Comparison of ENCODE assay signal across 22 cellular contexts in the genomic region with DNA sequence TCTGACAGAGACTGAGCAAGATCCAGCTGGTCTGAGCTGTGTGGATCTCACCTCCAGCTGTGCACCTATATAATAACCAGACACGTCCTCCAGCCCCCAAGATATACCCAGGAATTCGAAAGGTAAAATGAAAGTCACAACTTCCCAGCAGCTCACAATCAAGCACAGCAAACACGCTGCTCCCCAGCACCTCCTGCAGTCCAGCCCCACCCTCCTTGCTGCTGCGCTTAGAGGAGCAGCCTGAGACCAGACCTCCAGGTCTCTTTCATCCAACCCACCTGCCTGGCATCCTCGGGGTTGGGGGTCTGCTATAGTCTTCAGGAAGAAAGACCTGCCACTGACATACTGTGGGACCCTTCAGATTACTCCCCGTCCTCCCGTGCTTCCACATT. TPM values are rescaled to one million over a fixed set of nuclear protein-coding genes. Genes with fewer than 3 reads are reported as not detected.
DNase-seq lines count a peak whose midpoint lies in the region; ATAC-seq, FAIRE-seq and TF ChIP-seq lines count a peak whose summit lies in the region.
"Had no signal": no experiment of that assay in that cellular context is flagged by ENCODE, and none has a peak within 500 bp of the region (broad histone marks: within the 10 kb centered on the region; RNA-seq: fewer than 3 reads in every experiment).

No MANE protein-coding gene starts in this region.

- H2AFZ ChIP-seq in HepG2 (ENCODE audit: low read length), result peak overlapping the region; percentile 76

- no peaks in the 10 kb centered on the region for H3K9me3 ChIP-seq in HepG2 (ENCODE audit: low read length)
- no peaks in the 10 kb centered on the region for H3K9me3 ChIP-seq in right lobe of liver
- H3K9me3 ChIP-seq in mucosa of descending colon, result no peaks in the 10 kb centered on the region
- H3K9me3 ChIP-seq: MG63 had no signal

- TF ChIP-seq CTCF in HepG2 (CRISPR knock-in tag; IDR thresholded peaks at IDR 0.05), result peak; percentile 36; the same call in 1 of the 2 replicates
- TF ChIP-seq CTCF in right lobe of liver (IDR thresholded peaks at IDR 0.05), result no peak
- peak; percentile 22 for TF ChIP-seq CTCF in bronchial epithelial cell (IDR thresholded peaks at IDR 0.05; ENCODE audit: insufficient read depth, low read length, severe bottlenecking)
- TF ChIP-seq CTCF in mucosa of descending colon (IDR thresholded peaks at IDR 0.05), result no peak
- no peak for TF ChIP-seq CTCF in activated CD8-positive, alpha-beta T cell treated with anti-CD3 and anti-CD28 coated beads for 36 hours (IDR thresholded peaks at IDR 0.05)

- no peak overlapping the region for H3K27ac Mint-ChIP-seq in activated CD8-positive, alpha-beta T cell treated with anti-CD3 and anti-CD28 coated beads for 36 hours
- H3K27ac Mint-ChIP-seq: CD4-positive, alpha-beta T cell; nephron progenitor cell had no signal

- CTCF ChIA-PET in HepG2 (lab: Yijun Ruan, JAX; ENCODE audit: low intra/inter-chr PET ratio, low total read pairs), result no interaction called here
- CTCF ChIA-PET in activated CD8-positive, alpha-beta T cell treated with anti-CD3 and anti-CD28 coated beads for 36 hours (lab: Charles Lee), result interaction anchor here (1.0 to 1.7 kb wide), 4 partner anchors 11 to 282 kb away, joined by 3 to 5 read pairs (median 3); no protein-coding TSS in a partner anchor

- 4% methylated on average over 7 of the region's 7 CpGs for WGBS in HepG2 (ENCODE audit: low lambda C conversion rate)
- 62% methylated on average over 4 of the region's 7 CpGs for WGBS in right lobe of liver (ENCODE audit: insufficient coverage, low coverage, low lambda C conversion rate, missing lambda C conversion rate)

- FAIRE-seq in HepG2 (lab: Jason Lieb, UNC) (peak; percentile 61), bronchial epithelial cell (lab: Jason Lieb, UNC) (no peak)

- peak overlapping the region; percentile 47; the same call in 1 of the 2 replicates for H3K9ac ChIP-seq in HepG2 (ENCODE audit: insufficient read depth, low read depth, low read length)

- no peaks in the 10 kb centered on the region for H3K36me3 ChIP-seq in HepG2 (replicated peaks in 1 of 2; ENCODE audit: control insufficient read depth in 1 of 2, insufficient read depth in 2 of 2, low read length in 2 of 2)
- no peaks in the 10 kb centered on the region for H3K36me3 ChIP-seq in right lobe of liver
- no peaks in the 10 kb centered on the region for H3K36me3 ChIP-seq in bronchial epithelial cell (ENCODE audit: control insufficient read depth, insufficient read depth, low read length)
- H3K36me3 ChIP-seq in mucosa of descending colon (ENCODE audit: low read depth), result no peaks in the 10 kb centered on the region
- H3K36me3 ChIP-seq: MG63 had no signal

- TF ChIP-seq RAD21 in HepG2 (CRISPR knock-in tag; IDR thresholded peaks at IDR 0.05), result no peak

- no peaks in the 10 kb centered on the region for H3K79me2 ChIP-seq in HepG2 (ENCODE audit: insufficient read depth, low read length)

- H3K4me3 ChIP-seq in HepG2 (replicated peaks in 1 of 3; ENCODE audit: insufficient read depth in 1 of 3, low read depth in 2 of 3, low read length in 3 of 3), result peak overlapping the region; percentile 60 to 72 (median 61)
- H3K4me3 ChIP-seq in right lobe of liver, result no peak overlapping the region
- no peak overlapping the region for H3K4me3 ChIP-seq in bronchial epithelial cell (ENCODE audit: low read depth, low read length)
- H3K4me3 ChIP-seq in mucosa of descending colon, result no peak overlapping the region
- H3K4me3 ChIP-seq: MG63 had no signal

- POLR2A ChIA-PET in HepG2 (lab: Yijun Ruan, JAX), result interaction anchor here (0.6 to 2.3 kb wide), 4 partner anchors 35 to 277 kb away, joined by 3 to 6 read pairs (median 4); a partner anchor contains a TSS
- POLR2A ChIA-PET in activated CD8-positive, alpha-beta T cell treated with anti-CD3 and anti-CD28 coated beads for 36 hours (lab: Charles Lee), result no interaction called here

- no peaks in the 10 kb centered on the region for H3K36me3 Mint-ChIP-seq in activated CD8-positive, alpha-beta T cell treated with anti-CD3 and anti-CD28 coated beads for 36 hours (ENCODE audit: low read depth)

- ATAC-seq in HepG2 (peak; percentile 86), right lobe of liver (no peak), mucosa of descending colon (peak; percentile 75), left lobe of liver (no peak), left cardiac atrium (no peak)
- no peak for ATAC-seq in activated CD8-positive, alpha-beta T cell treated with anti-CD3 and anti-CD28 coated beads for 36 hours

- H3K27me3 Mint-ChIP-seq in activated CD8-positive, alpha-beta T cell treated with anti-CD3 and anti-CD28 coated beads for 36 hours, result peaks cover 3% of the 10 kb centered on the region

- no peaks in the 10 kb centered on the region; a peak in 1 of 5 replicates for H3K27me3 ChIP-seq in HepG2 (ENCODE audit: control insufficient read depth in 1 of 2, insufficient read depth in 2 of 2, low read length in 2 of 2)
- no peaks in the 10 kb centered on the region for H3K27me3 ChIP-seq in right lobe of liver
- no peaks in the 10 kb centered on the region for H3K27me3 ChIP-seq in bronchial epithelial cell (ENCODE audit: control insufficient read depth, insufficient read depth, low read length)
- H3K27me3 ChIP-seq: MG63 had no signal

- peak overlapping the region; percentile 95 for H3K4me2 ChIP-seq in HepG2 (ENCODE audit: low read depth, low read length)

- H4K20me1 ChIP-seq in HepG2 (ENCODE audit: insufficient read depth, low read length), result no peaks in the 10 kb centered on the region

- peak; percentile 15 for DNase-seq in HepG2 (ENCODE audit: low spot score)
- no peak for DNase-seq in right lobe of liver
- DNase-seq in bronchial epithelial cell (ENCODE audit: low read depth), result no peak
- peak in 1 of 3 donors; percentile 49 for DNase-seq in mucosa of descending colon
- DNase-seq in left lobe of liver (ENCODE audit: low spot score), result no peak
- DNase-seq in activated CD8-positive, alpha-beta T cell treated with anti-CD3 and anti-CD28 coated beads for 36 hours, result no peak
- no peak for DNase-seq in NCI-H526 treated with DMSO at 0.1 percent for 48 hours (lab: John Stamatoyannopoulos, UW)
- no peak for DNase-seq in left cardiac atrium
- DNase-seq: central memory CD4-positive, alpha-beta T cell; DMS79 treated with DMSO at 0.1 percent for 48 hours; effector memory CD4-positive, alpha-beta T cell; immature natural killer cell; IMR-90; mammary epithelial cell; MG63; NCI-H1694 treated with DMSO at 0.1 percent for 48 hours; NCI-H2227 treated with DMSO at 0.1 percent for 48 hours; nephron progenitor cell; SHP77; stimulated activated CD4-positive, alpha-beta T cell treated with anti-CD3 and anti-CD28 coated beads, Interleukin-4, amount 100 ng/mL, for 24 hours had no signal

- TF ChIP-seq POLR2A in HepG2 (IDR thresholded peaks at IDR 0.05; ENCODE audit: insufficient read depth in 1 of 2, low read depth in 2 of 2, low read length in 2 of 2) (no peak), right lobe of liver (IDR thresholded peaks at IDR 0.05) (no peak)

- peaks cover 69% of the 10 kb centered on the region for H3K4me1 ChIP-seq in HepG2 (ENCODE audit: insufficient read depth, low read length)
- H3K4me1 ChIP-seq in right lobe of liver, result peaks cover 0 to 10% (median 5%) of the 10 kb centered on the region in 4 donors
- H3K4me1 ChIP-seq in mucosa of descending colon (ENCODE audit: low read depth), result peaks cover 5% of the 10 kb centered on the region

- H3K4me3 Mint-ChIP-seq in activated CD8-positive, alpha-beta T cell treated with anti-CD3 and anti-CD28 coated beads for 36 hours, result no peak overlapping the region
- H3K4me3 Mint-ChIP-seq: CD4-positive, alpha-beta T cell; immature natural killer cell; nephron progenitor cell had no signal

- peaks cover 4% of the 10 kb centered on the region for H3K9me3 Mint-ChIP-seq in activated CD8-positive, alpha-beta T cell treated with anti-CD3 and anti-CD28 coated beads for 36 hours

- H3K4me1 Mint-ChIP-seq in activated CD8-positive, alpha-beta T cell treated with anti-CD3 and anti-CD28 coated beads for 36 hours (ENCODE audit: low read depth), result peaks cover 3% of the 10 kb centered on the region
- H3K4me1 Mint-ChIP-seq: immature natural killer cell had no signal

- in situ Hi-C loops in HepG2 (cut with HindIII; ENCODE audit: extremely low pct_ligation_motif_present, low pct_unique_long_range_greater_than_20kb), result no loop called here

- no TSS peak for BruUV-seq in HepG2 (replicated peaks; lab: Mats Ljungman, UMichigan)

- intact Hi-C loops in HepG2 (cut with micrococcal nuclease; ENCODE audit: unreplicated experiment), result loop anchor here (2.0 to 5.0 kb wide), 2 partner anchors 33 to 82 kb away; a partner anchor contains a TSS
- intact Hi-C loops in right lobe of liver (cut with DNase I), result no loop called here
- intact Hi-C loops in mucosa of descending colon (cut with DNase I, micrococcal nuclease), result no loop called here
- intact Hi-C loops in activated CD8-positive, alpha-beta T cell treated with anti-CD3 and anti-CD28 coated beads for 36 hours (cut with micrococcal nuclease), result no loop called here
- intact Hi-C loops in left cardiac atrium (cut with DNase I), result no loop called here

- H3K27ac ChIP-seq in HepG2 (ENCODE audit: extremely low read length, insufficient read depth, low read length) (no peak overlapping the region), right lobe of liver (no peak overlapping the region)
- H3K27ac ChIP-seq: HL-60 had no signal

- TF ChIP-seq EP300 in HepG2 (IDR thresholded peaks at IDR 0.05; ENCODE audit: low read depth in 2 of 2, low read length in 2 of 2), result no peak
- no peak for TF ChIP-seq EP300 in HepG2 (CRISPR knock-in tag; IDR thresholded peaks at IDR 0.05; ENCODE audit: borderline replicate concordance)

RNA-seq across cellular contexts. Expression of a gene that starts 3.0 kb away (rescaled TPM):
- total RNA-seq in HepG2 (2016; rRNA removed; fragmentation: Illumina TruSeq; extraction: Trizol) (0.45 and 0.77 TPM in 2 replicates), right lobe of liver (1 to 10 TPM in 4 of 6 experiments, not detected in 2; 1.1 to 1.6 (median 1.4) TPM), bronchial epithelial cell (under 0.01 and 0.77 TPM in 2 replicates), mucosa of descending colon (1 to 10 TPM; 1.7 to 4.3 (median 2.7) TPM), left lobe of liver (0.60 TPM), left cardiac atrium (10 to 100 TPM; 10.8 to 11.4 TPM)
- not detected in 2 replicates for total RNA-seq in HepG2 (2016; cell fraction: cytosol; rRNA removed; fragmentation: Illumina TruSeq; extraction: Trizol; ENCODE audit: low read depth)
- 0.54 and 0.76 TPM in 2 replicates for total RNA-seq in HepG2 (2016; cell fraction: insoluble cytoplasmic fraction; rRNA removed; fragmentation: Illumina TruSeq; extraction: Trizol)
- 0.15 and 0.45 TPM in 2 replicates for total RNA-seq in HepG2 (2016; cell fraction: membrane; rRNA removed; fragmentation: Illumina TruSeq; extraction: Trizol)
- 0.78 and 0.91 TPM in 2 replicates for total RNA-seq in HepG2 (2016; cell fraction: nucleus; rRNA removed; fragmentation: Illumina TruSeq; extraction: Trizol)
- polyA plus RNA-seq in HepG2 (2011; rRNA removed), result 2.8 and 4.9 TPM in 2 replicates
- polyA plus RNA-seq in HepG2 (2011; cell fraction: cytosol; rRNA removed), result 1.8 and 3.0 TPM in 2 replicates
- 5.6 and 9.1 TPM in 2 replicates for polyA plus RNA-seq in HepG2 (2011; cell fraction: nucleus; rRNA removed)
- polyA plus RNA-seq in HepG2 (2012), result 3.2 and 7.5 TPM in 2 replicates
- 0.06 and 0.10 TPM in 2 replicates for polyA plus RNA-seq in HepG2 (2016; cell fraction: cytosol; fragmentation: Illumina TruSeq; extraction: Trizol; ENCODE audit: low read depth)
- polyA plus RNA-seq in HepG2 (2016; cell fraction: insoluble cytoplasmic fraction; fragmentation: Illumina TruSeq; extraction: Trizol; ENCODE audit: low read depth), result 0.57 and 0.62 TPM in 2 replicates
- polyA plus RNA-seq in HepG2 (2016; cell fraction: membrane; fragmentation: Illumina TruSeq; extraction: Trizol; ENCODE audit: low read depth), result 0.11 and 0.16 TPM in 2 replicates
- polyA plus RNA-seq in HepG2 (2016; cell fraction: nucleus; fragmentation: Illumina TruSeq; extraction: Trizol; ENCODE audit: insufficient read depth, low read depth), result 0.96 and 1.2 TPM in 2 replicates
- polyA minus RNA-seq in HepG2 (2011; rRNA and poly(A)+ RNA removed; ENCODE audit: low replicate concordance), result 1.5 TPM in 1 of 2 replicates, not detected in the other
- 0.70 and 1.5 TPM in 2 replicates for polyA minus RNA-seq in HepG2 (2011; cell fraction: cytosol; rRNA and poly(A)+ RNA removed)
- polyA minus RNA-seq in HepG2 (2011; cell fraction: nucleus; rRNA and poly(A)+ RNA removed), result 0.90 and 2.7 TPM in 2 replicates
- total RNA-seq in activated CD8-positive, alpha-beta T cell treated with anti-CD3 and anti-CD28 coated beads for 36 hours, result under 1 TPM; 0.18 TPM
- total RNA-seq: CD4-positive, alpha-beta T cell; IMR-90 had no signal
- polyA plus RNA-seq: mammary epithelial cell had no signal

RNA-seq across cellular contexts. Expression of a gene that starts 34.7 kb away (rescaled TPM):
- total RNA-seq in HepG2 (2016; rRNA removed; fragmentation: Illumina TruSeq; extraction: Trizol) (28.7 and 34.3 TPM in 2 replicates), right lobe of liver (100 to 1,000 TPM in 1 of 6 experiments, 10 to 100 TPM in 5; 40.8 to 121 (median 57.5) TPM), bronchial epithelial cell (7.1 and 13.4 TPM in 2 replicates), mucosa of descending colon (10 to 100 TPM; 46.3 to 64.8 (median 56.3) TPM), left lobe of liver (44.4 TPM), left cardiac atrium (10 to 100 TPM; 43.8 to 43.9 TPM)
- 2.5 and 3.6 TPM in 2 replicates for total RNA-seq in HepG2 (2016; cell fraction: cytosol; rRNA removed; fragmentation: Illumina TruSeq; extraction: Trizol; ENCODE audit: low read depth)
- total RNA-seq in HepG2 (2016; cell fraction: insoluble cytoplasmic fraction; rRNA removed; fragmentation: Illumina TruSeq; extraction: Trizol), result 27.0 and 29.3 TPM in 2 replicates
- 8.2 and 9.0 TPM in 2 replicates for total RNA-seq in HepG2 (2016; cell fraction: membrane; rRNA removed; fragmentation: Illumina TruSeq; extraction: Trizol)
- total RNA-seq in HepG2 (2016; cell fraction: nucleus; rRNA removed; fragmentation: Illumina TruSeq; extraction: Trizol), result 16.8 and 21.4 TPM in 2 replicates
- 51.2 and 94.4 TPM in 2 replicates for polyA plus RNA-seq in HepG2 (2011; rRNA removed)
- 53.4 and 72.6 TPM in 2 replicates for polyA plus RNA-seq in HepG2 (2011; cell fraction: cytosol; rRNA removed)
- 195 and 245 TPM in 2 replicates for polyA plus RNA-seq in HepG2 (2011; cell fraction: nucleus; rRNA removed)
- 58.3 and 88.7 TPM in 2 replicates for polyA plus RNA-seq in HepG2 (2012)
- polyA plus RNA-seq in HepG2 (2016; cell fraction: cytosol; fragmentation: Illumina TruSeq; extraction: Trizol; ENCODE audit: low read depth), result 1.8 TPM in 2 replicates
- polyA plus RNA-seq in HepG2 (2016; cell fraction: insoluble cytoplasmic fraction; fragmentation: Illumina TruSeq; extraction: Trizol; ENCODE audit: low read depth), result 20.2 and 26.3 TPM in 2 replicates
- 4.4 and 5.1 TPM in 2 replicates for polyA plus RNA-seq in HepG2 (2016; cell fraction: membrane; fragmentation: Illumina TruSeq; extraction: Trizol; ENCODE audit: low read depth)
- polyA plus RNA-seq in HepG2 (2016; cell fraction: nucleus; fragmentation: Illumina TruSeq; extraction: Trizol; ENCODE audit: insufficient read depth, low read depth), result 31.6 and 34.2 TPM in 2 replicates
- 34.5 and 120 TPM in 2 replicates for polyA minus RNA-seq in HepG2 (2011; rRNA and poly(A)+ RNA removed; ENCODE audit: low replicate concordance)
- 39.4 and 67.2 TPM in 2 replicates for polyA minus RNA-seq in HepG2 (2011; cell fraction: cytosol; rRNA and poly(A)+ RNA removed)
- polyA minus RNA-seq in HepG2 (2011; cell fraction: nucleus; rRNA and poly(A)+ RNA removed), result 44.7 and 77.3 TPM in 2 replicates
- total RNA-seq in activated CD8-positive, alpha-beta T cell treated with anti-CD3 and anti-CD28 coated beads for 36 hours, result 10 to 100 TPM; 45.4 to 49.7 TPM

RNA-seq across cellular contexts. Expression of a gene that starts 44.1 kb away (rescaled TPM):
- total RNA-seq in HepG2 (2016; rRNA removed; fragmentation: Illumina TruSeq; extraction: Trizol) (5.4 and 6.3 TPM in 2 replicates), right lobe of liver (10 to 100 TPM; 21.7 to 80.5 (median 30.2) TPM), bronchial epithelial cell (0.13 TPM in 1 of 2 replicates, not detected in the other), mucosa of descending colon (10 to 100 TPM; 11.4 to 29.3 (median 20.5) TPM), left lobe of liver (26.9 TPM), left cardiac atrium (10 to 100 TPM; 32.2 to 33.3 TPM)
- total RNA-seq in HepG2 (2016; cell fraction: cytosol; rRNA removed; fragmentation: Illumina TruSeq; extraction: Trizol; ENCODE audit: low read depth), result 0.71 and 1.1 TPM in 2 replicates
- total RNA-seq in HepG2 (2016; cell fraction: insoluble cytoplasmic fraction; rRNA removed; fragmentation: Illumina TruSeq; extraction: Trizol), result 5.4 and 5.5 TPM in 2 replicates
- 2.0 and 3.8 TPM in 2 replicates for total RNA-seq in HepG2 (2016; cell fraction: membrane; rRNA removed; fragmentation: Illumina TruSeq; extraction: Trizol)
- total RNA-seq in HepG2 (2016; cell fraction: nucleus; rRNA removed; fragmentation: Illumina TruSeq; extraction: Trizol), result 2.5 and 4.5 TPM in 2 replicates
- 3.8 and 5.8 TPM in 2 replicates for polyA plus RNA-seq in HepG2 (2011; rRNA removed)
- 4.1 and 4.6 TPM in 2 replicates for polyA plus RNA-seq in HepG2 (2011; cell fraction: cytosol; rRNA removed)
- polyA plus RNA-seq in HepG2 (2011; cell fraction: nucleus; rRNA removed), result 4.0 and 5.0 TPM in 2 replicates
- 4.2 and 4.9 TPM in 2 replicates for polyA plus RNA-seq in HepG2 (2012)
- 0.36 and 0.58 TPM in 2 replicates for polyA plus RNA-seq in HepG2 (2016; cell fraction: cytosol; fragmentation: Illumina TruSeq; extraction: Trizol; ENCODE audit: low read depth)
- polyA plus RNA-seq in HepG2 (2016; cell fraction: insoluble cytoplasmic fraction; fragmentation: Illumina TruSeq; extraction: Trizol; ENCODE audit: low read depth), result 3.5 TPM in 2 replicates
- 1.4 and 1.9 TPM in 2 replicates for polyA plus RNA-seq in HepG2 (2016; cell fraction: membrane; fragmentation: Illumina TruSeq; extraction: Trizol; ENCODE audit: low read depth)
- 3.5 and 4.8 TPM in 2 replicates for polyA plus RNA-seq in HepG2 (2016; cell fraction: nucleus; fragmentation: Illumina TruSeq; extraction: Trizol; ENCODE audit: insufficient read depth, low read depth)
- 1.1 and 6.2 TPM in 2 replicates for polyA minus RNA-seq in HepG2 (2011; rRNA and poly(A)+ RNA removed; ENCODE audit: low replicate concordance)
- 2.2 and 2.3 TPM in 2 replicates for polyA minus RNA-seq in HepG2 (2011; cell fraction: cytosol; rRNA and poly(A)+ RNA removed)
- 2.4 and 7.7 TPM in 2 replicates for polyA minus RNA-seq in HepG2 (2011; cell fraction: nucleus; rRNA and poly(A)+ RNA removed)
- total RNA-seq in activated CD8-positive, alpha-beta T cell treated with anti-CD3 and anti-CD28 coated beads for 36 hours, result 10 to 100 TPM; 44.5 to 46.7 TPM

RNA-seq across cellular contexts. Expression of a gene that starts 48.3 kb away (rescaled TPM):
- total RNA-seq in HepG2 (2016; rRNA removed; fragmentation: Illumina TruSeq; extraction: Trizol) (11.2 and 20.3 TPM in 2 replicates), right lobe of liver (100 to 1,000 TPM in 5 of 6 experiments, 10 to 100 TPM in 1; 85.1 to 299 (median 119) TPM), bronchial epithelial cell (1.8 and 3.1 TPM in 2 replicates), mucosa of descending colon (10 to 100 TPM; 26.0 to 85.7 (median 68.5) TPM), left lobe of liver (99.8 TPM), left cardiac atrium (10 to 100 TPM; 26.5 to 40.7 TPM)
- 2.3 and 2.8 TPM in 2 replicates for total RNA-seq in HepG2 (2016; cell fraction: cytosol; rRNA removed; fragmentation: Illumina TruSeq; extraction: Trizol; ENCODE audit: low read depth)
- 10.1 and 20.9 TPM in 2 replicates for total RNA-seq in HepG2 (2016; cell fraction: insoluble cytoplasmic fraction; rRNA removed; fragmentation: Illumina TruSeq; extraction: Trizol)
- total RNA-seq in HepG2 (2016; cell fraction: membrane; rRNA removed; fragmentation: Illumina TruSeq; extraction: Trizol), result 3.2 and 3.4 TPM in 2 replicates
- total RNA-seq in HepG2 (2016; cell fraction: nucleus; rRNA removed; fragmentation: Illumina TruSeq; extraction: Trizol), result 19.4 and 20.3 TPM in 2 replicates
- polyA plus RNA-seq in HepG2 (2011; rRNA removed), result 75.0 and 124 TPM in 2 replicates
- polyA plus RNA-seq in HepG2 (2011; cell fraction: cytosol; rRNA removed), result 57.2 and 84.6 TPM in 2 replicates
- polyA plus RNA-seq in HepG2 (2011; cell fraction: nucleus; rRNA removed), result 110 and 144 TPM in 2 replicates
- polyA plus RNA-seq in HepG2 (2012), result 126 and 159 TPM in 2 replicates
- polyA plus RNA-seq in HepG2 (2016; cell fraction: cytosol; fragmentation: Illumina TruSeq; extraction: Trizol; ENCODE audit: low read depth), result 2.5 and 2.9 TPM in 2 replicates
- 12.0 and 13.0 TPM in 2 replicates for polyA plus RNA-seq in HepG2 (2016; cell fraction: insoluble cytoplasmic fraction; fragmentation: Illumina TruSeq; extraction: Trizol; ENCODE audit: low read depth)
- 3.3 and 3.8 TPM in 2 replicates for polyA plus RNA-seq in HepG2 (2016; cell fraction: membrane; fragmentation: Illumina TruSeq; extraction: Trizol; ENCODE audit: low read depth)
- 37.3 and 42.3 TPM in 2 replicates for polyA plus RNA-seq in HepG2 (2016; cell fraction: nucleus; fragmentation: Illumina TruSeq; extraction: Trizol; ENCODE audit: insufficient read depth, low read depth)
- 2.0 and 61.9 TPM in 2 replicates for polyA minus RNA-seq in HepG2 (2011; rRNA and poly(A)+ RNA removed; ENCODE audit: low replicate concordance)
- 61.5 and 88.3 TPM in 2 replicates for polyA minus RNA-seq in HepG2 (2011; cell fraction: cytosol; rRNA and poly(A)+ RNA removed)
- polyA minus RNA-seq in HepG2 (2011; cell fraction: nucleus; rRNA and poly(A)+ RNA removed), result 34.2 and 54.7 TPM in 2 replicates
- total RNA-seq in activated CD8-positive, alpha-beta T cell treated with anti-CD3 and anti-CD28 coated beads for 36 hours, result 10 to 100 TPM; 13.8 to 17.1 TPM

Comparison
In these comparisons a context has a peak if more than half of its experiments do, and no peak if none do; other contexts are left out.
1. ATAC-seq: peak in HepG2 (single experiment) and mucosa of descending colon (single experiment); none in right lobe of liver (0 of 4), left lobe of liver (single experiment), activated CD8-positive, alpha-beta T cell treated with anti-CD3 and anti-CD28 coated beads for 36 hours (single experiment) and left cardiac atrium (0 of 2).
2. H3K4me3 ChIP-seq: peak in HepG2 (3 of 3); none in right lobe of liver (0 of 3), bronchial epithelial cell (single experiment) and mucosa of descending colon (single experiment).
3. CTCF ChIP-seq: peak in HepG2 (single experiment) and bronchial epithelial cell (single experiment); none in right lobe of liver (0 of 4), mucosa of descending colon (single experiment) and activated CD8-positive, alpha-beta T cell treated with anti-CD3 and anti-CD28 coated beads for 36 hours (single experiment).